ENCODE assay signal across 27 cellular contexts in the genomic region with DNA sequence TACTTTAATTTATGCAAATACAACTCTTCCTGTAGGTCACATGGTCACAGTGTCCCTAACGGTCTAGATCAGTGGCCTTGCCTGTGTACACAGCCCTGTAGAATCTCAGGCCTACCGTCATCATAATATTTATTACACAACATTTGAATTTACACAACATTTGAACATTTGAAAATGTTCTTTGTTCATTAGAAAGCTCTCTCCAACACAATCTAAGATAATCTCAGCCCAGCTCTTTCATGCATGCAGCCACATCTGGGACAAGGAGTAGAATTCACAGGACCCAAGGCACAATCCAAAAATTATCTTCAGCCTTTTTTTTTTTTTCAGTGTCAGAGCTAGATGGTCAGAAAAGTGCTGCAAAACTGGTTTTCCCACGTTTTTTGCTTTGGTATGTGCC.
"Had no signal": no experiment of that assay in that cellular context is flagged by ENCODE, and none has a peak within 500 bp of the region (broad histone marks: within the 10 kb centered on the region; RNA-seq: fewer than 3 reads in every experiment).

No MANE protein-coding gene starts in this region.

- H3K4me3 Mint-ChIP-seq: activated naive CD8-positive, alpha-beta T cell treated with anti-CD3 and anti-CD28 coated beads, Interleukin-2, amount 50 U/mL, for 24 hours; activated T-cell treated with anti-CD3 and anti-CD28 coated beads, Interleukin-2, amount 50 U/mL, for 4 hours; brain; central memory CD8-positive, alpha-beta T cell; T-helper 17 cell; WTC11 had no signal

- H3K27ac Mint-ChIP-seq: activated naive CD4-positive, alpha-beta T cell treated with anti-CD3 and anti-CD28 coated beads, Interleukin-2, amount 50 U/mL, for 72 hours; activated naive CD8-positive, alpha-beta T cell treated with anti-CD3 and anti-CD28 coated beads, Interleukin-2, amount 50 U/mL, for 24 hours; brain; T-helper 17 cell; WTC11 had no signal

- ATAC-seq: activated naive CD4-positive, alpha-beta T cell treated with anti-CD3 and anti-CD28 coated beads, Interleukin-2, amount 50 U/mL, for 72 hours; activated naive CD8-positive, alpha-beta T cell treated with anti-CD3 and anti-CD28 coated beads, Interleukin-2, amount 50 U/mL, for 24 hours; activated T-cell treated with anti-CD3 and anti-CD28 coated beads, Interleukin-2, amount 50 U/mL, for 4 hours; Right ventricle myocardium inferior; T-helper 17 cell; WTC11 had no signal

- H3K4me1 ChIP-seq: ascending aorta had no signal

- H3K36me3 Mint-ChIP-seq: activated naive CD4-positive, alpha-beta T cell treated with anti-CD3 and anti-CD28 coated beads, Interleukin-2, amount 50 U/mL, for 72 hours; brain; WTC11 had no signal

- DNase-seq: activated CD4-positive, alpha-beta T cell treated with anti-CD3 and anti-CD28 coated beads for 48 hours; activated CD4-positive, alpha-beta T cell treated with anti-CD3 and anti-CD28 coated beads, Interleukin-2, amount 50 U/mL, for 48 hours; activated CD4-positive, CD25-positive, alpha-beta regulatory T cell treated with anti-CD3 and anti-CD28 coated beads, Interleukin-2, amount 50 U/mL, for 72 hours; activated CD8-positive, alpha-beta memory T cell treated with anti-CD3 and anti-CD28 coated beads for 24 hours; activated effector memory CD4-positive, alpha-beta T cell treated with anti-CD3 and anti-CD28 coated beads, Interleukin-2, amount 50 U/mL, for 16 hours; activated naive CD4-positive, alpha-beta T cell treated with Interleukin-2 at 50 U/mL for 16 hours; activated naive CD8-positive, alpha-beta T cell treated with anti-CD3 and anti-CD28 coated beads, Interleukin-2, amount 50 U/mL, for 24 hours; activated T-cell treated with anti-CD3 and anti-CD28 coated beads, Interleukin-2, amount 50 U/mL, for 4 hours; amniotic stem cell; Kasumi-1; KBM-7; NCI-H1048; NCI-H146; NCI-H187 treated with DMSO at 0.1 percent for 48 hours; NCI-H2081 treated with DMSO at 0.1 percent for 48 hours; NCI-H446; NCI-H524 treated with DMSO at 0.1 percent for 48 hours; NCI-H774; SJCRH30; T-helper 17 cell; T-helper 9 cell had no signal

- H3K4me3 ChIP-seq: ascending aorta, SJCRH30 had no signal

- H3K27me3 Mint-ChIP-seq: activated naive CD8-positive, alpha-beta T cell treated with anti-CD3 and anti-CD28 coated beads, Interleukin-2, amount 50 U/mL, for 24 hours; brain; central memory CD8-positive, alpha-beta T cell; T-helper 17 cell had no signal

- H3K9me3 Mint-ChIP-seq: activated naive CD8-positive, alpha-beta T cell treated with anti-CD3 and anti-CD28 coated beads, Interleukin-2, amount 50 U/mL, for 24 hours; WTC11 had no signal

- H3K4me1 Mint-ChIP-seq: brain; central memory CD8-positive, alpha-beta T cell; T-helper 17 cell had no signal

- H3K36me3 ChIP-seq: ascending aorta, SJCRH30 had no signal

- H3K27ac ChIP-seq: ascending aorta, SJCRH30 had no signal

- H3K9me3 ChIP-seq: ascending aorta, SJCRH30 had no signal

- H3K27me3 ChIP-seq: ascending aorta, SJCRH30 had no signal
